20 cellular contexts compared by ENCODE assay signal in genomic region chr17:13014801-13015200, GRCh38. TPM values are rescaled to one million over a fixed set of nuclear protein-coding genes. Genes with fewer than 3 reads are reported as not detected.
DNase-seq lines count a peak whose midpoint lies in the region; ATAC-seq and TF ChIP-seq lines count a peak whose summit lies in the region.
"Had no signal": no experiment of that assay in that cellular context is flagged by ENCODE, and none has a peak within 500 bp of the region (broad histone marks: within the 10 kb centered on the region; RNA-seq: fewer than 3 reads in every experiment).

No MANE protein-coding gene starts in this region.

- H3K27me3 ChIP-seq in CD8-positive, alpha-beta T cell (ENCODE audit: insufficient read depth, low read length): no peaks in the 10 kb centered on the region
- H3K27me3 ChIP-seq: spleen, upper lobe of right lung had no signal

- H3K9me3 ChIP-seq in CD8-positive, alpha-beta T cell (ENCODE audit: low read length): no peaks in the 10 kb centered on the region
- H3K9me3 ChIP-seq: spleen, upper lobe of right lung had no signal

- H3K27ac Mint-ChIP-seq in T-helper 1 cell treated with Interleukin-12 subunit alpha and Interleukin-12 subunit beta and Interleukin-4 antibody, amounts not matched to agents 30 μg/mL and 1 μg/mL, for 36 hours: no peak overlapping the region
- H3K27ac Mint-ChIP-seq in CD8-positive, alpha-beta T cell: peak overlapping the region; percentile 19
- H3K27ac Mint-ChIP-seq in brain: no peak overlapping the region
- H3K27ac Mint-ChIP-seq in nephron: no peak overlapping the region
- H3K27ac Mint-ChIP-seq in T-cell: peak overlapping the region in 1 of 2 donors; percentile 6
- H3K27ac Mint-ChIP-seq: activated naive CD8-positive, alpha-beta T cell treated with anti-CD3 and anti-CD28 coated beads, Interleukin-2, amount 10 ng/mL, durations not matched to agents 7 days and 5 days had no signal

- no peak for TF ChIP-seq CTCF in CD8-positive, alpha-beta T cell (IDR thresholded peaks at IDR 0.05)
- no peak for TF ChIP-seq CTCF in brain (conservative IDR thresholded peaks at IDR 0.05)
- no peak for TF ChIP-seq CTCF in nephron (IDR thresholded peaks at IDR 0.05; ENCODE audit: unreplicated experiment in 3 of 3)

- peaks cover 13% of the 10 kb centered on the region for H3K4me1 ChIP-seq in CD8-positive, alpha-beta T cell (ENCODE audit: insufficient read depth, low read length)

- intact Hi-C loops in CD8-positive, alpha-beta T cell (cut with DNase I, micrococcal nuclease): loop anchor here (5.0 to 10.0 kb wide), 5 partner anchors 990 to 1288 kb away; partner anchors contain the start of genes HS3ST3B1 (in 2 of the 2), MAP2K4 (in 1 of the 2) and ZNF18 (in 1 of the 2)

- H3K27me3 Mint-ChIP-seq in T-helper 1 cell treated with Interleukin-12 subunit alpha and Interleukin-12 subunit beta and Interleukin-4 antibody, amounts not matched to agents 30 μg/mL and 1 μg/mL, for 36 hours (ENCODE audit: low read depth): no peaks in the 10 kb centered on the region
- H3K27me3 Mint-ChIP-seq in CD8-positive, alpha-beta T cell (ENCODE audit: low read depth): no peaks in the 10 kb centered on the region
- H3K27me3 Mint-ChIP-seq in brain: no peaks in the 10 kb centered on the region
- no peaks in the 10 kb centered on the region for H3K27me3 Mint-ChIP-seq in nephron (ENCODE audit: low read depth)
- no peaks in the 10 kb centered on the region for H3K27me3 Mint-ChIP-seq in T-cell
- H3K27me3 Mint-ChIP-seq: activated CD4-positive, alpha-beta T cell treated with anti-CD3 and anti-CD28 coated beads for 36 hours; activated naive CD8-positive, alpha-beta T cell treated with anti-CD3 and anti-CD28 coated beads, Interleukin-2, amount 10 ng/mL, durations not matched to agents 7 days and 5 days had no signal

- DNase-seq in T-helper 1 cell (no peak), T-cell (no peak), ureter (ENCODE audit: low spot score) (no peak), superior temporal gyrus (ENCODE audit: extremely low spot score) (no peak)
- no peak for DNase-seq in CD8-positive, alpha-beta T cell
- DNase-seq: activated CD4-positive, alpha-beta T cell treated with anti-CD3 and anti-CD28 coated beads for 36 hours; activated naive CD8-positive, alpha-beta T cell treated with anti-CD3 and anti-CD28 coated beads, Interleukin-2, amount 10 ng/mL, durations not matched to agents 7 days and 5 days; Kasumi-1; NCI-H1694; NCI-H446 treated with DMSO at 0.1 percent for 48 hours; right cardiac atrium; spleen; stimulated activated CD4-positive, alpha-beta T cell treated with anti-CD3 and anti-CD28 coated beads, Interleukin-2, amount 100 ng/mL, for 48 hours; substantia nigra; upper lobe of right lung had no signal

- no peak for ATAC-seq in CD8-positive, alpha-beta T cell
- no peak for ATAC-seq in T-cell (replicated peaks in 1 of 4)
- ATAC-seq: activated CD4-positive, alpha-beta T cell treated with anti-CD3 and anti-CD28 coated beads for 36 hours; right cardiac atrium; upper lobe of right lung had no signal

- no peak overlapping the region for H3K27ac ChIP-seq in CD8-positive, alpha-beta T cell (ENCODE audit: low read depth, low read length)
- H3K27ac ChIP-seq: 22Rv1, RWPE1, spleen, upper lobe of right lung had no signal

- peaks cover 24% of the 10 kb centered on the region for H3K4me1 Mint-ChIP-seq in T-helper 1 cell treated with Interleukin-12 subunit alpha and Interleukin-12 subunit beta and Interleukin-4 antibody, amounts not matched to agents 30 μg/mL and 1 μg/mL, for 36 hours (ENCODE audit: low read depth)
- peaks cover 46% of the 10 kb centered on the region for H3K4me1 Mint-ChIP-seq in CD8-positive, alpha-beta T cell (ENCODE audit: low read depth)
- H3K4me1 Mint-ChIP-seq in brain: peaks cover 29% of the 10 kb centered on the region
- peaks cover 12% of the 10 kb centered on the region for H3K4me1 Mint-ChIP-seq in nephron
- peaks cover 34 to 40% (median 38%) of the 10 kb centered on the region in 3 donors for H3K4me1 Mint-ChIP-seq in T-cell

- H3K4me3 Mint-ChIP-seq in T-helper 1 cell treated with Interleukin-12 subunit alpha and Interleukin-12 subunit beta and Interleukin-4 antibody, amounts not matched to agents 30 μg/mL and 1 μg/mL, for 36 hours: peak overlapping the region; percentile 5
- no peak overlapping the region for H3K4me3 Mint-ChIP-seq in CD8-positive, alpha-beta T cell
- H3K4me3 Mint-ChIP-seq in brain (peak overlapping the region; percentile 6 to 80 (median 22)), nephron (peak overlapping the region; percentile 74 to 98 (median 92)), T-cell (peak overlapping the region in 1 of 3 donors; percentile 1)
- H3K4me3 Mint-ChIP-seq: activated CD4-positive, alpha-beta T cell treated with anti-CD3 and anti-CD28 coated beads for 36 hours; activated naive CD8-positive, alpha-beta T cell treated with anti-CD3 and anti-CD28 coated beads, Interleukin-2, amount 10 ng/mL, durations not matched to agents 7 days and 5 days had no signal

- no peak overlapping the region for H3K4me3 ChIP-seq in CD8-positive, alpha-beta T cell (ENCODE audit: low read depth, low read length)
- H3K4me3 ChIP-seq: spleen, upper lobe of right lung had no signal

- peaks cover 52% of the 10 kb centered on the region for H3K36me3 Mint-ChIP-seq in T-helper 1 cell treated with Interleukin-12 subunit alpha and Interleukin-12 subunit beta and Interleukin-4 antibody, amounts not matched to agents 30 μg/mL and 1 μg/mL, for 36 hours (ENCODE audit: low read depth)
- peaks cover 76% of the 10 kb centered on the region for H3K36me3 Mint-ChIP-seq in CD8-positive, alpha-beta T cell
- H3K36me3 Mint-ChIP-seq in brain: peaks cover 64% of the 10 kb centered on the region
- peaks cover 50% of the 10 kb centered on the region for H3K36me3 Mint-ChIP-seq in nephron (ENCODE audit: low read depth)
- H3K36me3 Mint-ChIP-seq in T-cell: peaks cover 51% of the 10 kb centered on the region

- no peaks in the 10 kb centered on the region for H3K9me3 Mint-ChIP-seq in T-helper 1 cell treated with Interleukin-12 subunit alpha and Interleukin-12 subunit beta and Interleukin-4 antibody, amounts not matched to agents 30 μg/mL and 1 μg/mL, for 36 hours
- no peaks in the 10 kb centered on the region for H3K9me3 Mint-ChIP-seq in CD8-positive, alpha-beta T cell
- H3K9me3 Mint-ChIP-seq in brain (no peaks in the 10 kb centered on the region), nephron (no peaks in the 10 kb centered on the region), T-cell (no peaks in the 10 kb centered on the region)
- H3K9me3 Mint-ChIP-seq: activated naive CD8-positive, alpha-beta T cell treated with anti-CD3 and anti-CD28 coated beads, Interleukin-2, amount 10 ng/mL, durations not matched to agents 7 days and 5 days had no signal

- CTCF ChIA-PET in CD8-positive, alpha-beta T cell (lab: Charles Lee): interaction anchor here (3.4 to 11.3 kb wide), 2 partner anchors 11 to 17 kb away, joined by 22 to 203 read pairs; no protein-coding TSS in a partner anchor
- CTCF ChIA-PET in T-cell (lab: Charles Lee): interaction anchor here (1.6 to 1.8 kb wide), 2 partner anchors 15 to 16 kb away, joined by 5 to 7 read pairs; no protein-coding TSS in a partner anchor

- POLR2A ChIA-PET in CD8-positive, alpha-beta T cell (lab: Charles Lee): no interaction called here
- POLR2A ChIA-PET in T-cell (lab: Charles Lee): interaction anchor here in 1 of 2 donors (1.0 kb wide), 1 partner anchor 10 kb away, joined by 5 read pairs; no protein-coding TSS in a partner anchor

- H3K36me3 ChIP-seq in CD8-positive, alpha-beta T cell (ENCODE audit: insufficient read depth, low read length): peaks cover 51% of the 10 kb centered on the region

RNA-seq across cellular contexts. Expression of gene ELAC2, which starts 3.0 kb away (rescaled TPM):
- 10 to 100 TPM; 66.7 to 74.0 TPM for total RNA-seq in CD8-positive, alpha-beta T cell
- 59.0 TPM for polyA plus RNA-seq in brain (ENCODE audit: insufficient read depth, low read depth, low replicate concordance)
- total RNA-seq in T-cell (10 to 100 TPM; 62.5 to 71.6 (median 66.4) TPM), ureter (87.3 TPM)
